In the genomic region with DNA sequence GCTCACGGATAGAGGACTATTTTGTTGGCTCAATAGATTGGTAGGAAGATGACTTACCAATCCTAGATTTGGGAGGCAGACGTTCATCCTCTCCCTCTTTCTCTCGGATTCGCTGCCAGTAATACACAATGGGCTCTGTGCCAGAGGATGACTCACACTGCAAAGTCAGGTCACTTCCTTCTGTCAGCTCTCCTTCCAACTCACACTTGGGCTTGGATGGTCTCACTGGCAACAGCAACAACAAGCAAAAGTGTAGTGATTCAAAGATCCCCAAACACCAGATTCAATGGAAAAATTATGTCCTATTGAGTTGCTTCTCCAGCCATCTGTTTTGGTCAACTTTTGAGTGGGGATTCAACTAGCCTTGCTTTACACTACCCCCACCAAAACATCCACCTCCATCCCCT, we compare ENCODE assay signal across 9 cellular contexts. TPM values are rescaled to one million over a fixed set of nuclear protein-coding genes. Genes with fewer than 3 reads are reported as not detected.
DNase-seq lines count a peak whose midpoint lies in the region; ATAC-seq and TF ChIP-seq lines count a peak whose summit lies in the region.
"Had no signal": no experiment of that assay in that cellular context is flagged by ENCODE, and none has a peak within 500 bp of the region (broad histone marks: within the 10 kb centered on the region; RNA-seq: fewer than 3 reads in every experiment).

No MANE protein-coding gene starts in this region.

- peaks cover 6% of the 10 kb centered on the region for H3K36me3 Mint-ChIP-seq in Calu3 (ENCODE audit: insufficient read depth, unreplicated experiment)
- H3K36me3 Mint-ChIP-seq in activated CD4-positive, alpha-beta T cell treated with anti-CD3 and anti-CD28 coated beads for 36 hours (ENCODE audit: low read depth), result peaks cover 4% of the 10 kb centered on the region
- peaks cover 3% of the 10 kb centered on the region for H3K36me3 Mint-ChIP-seq in effector memory CD8-positive, alpha-beta T cell (ENCODE audit: insufficient read depth)

- H3K4me3 ChIP-seq in suprapubic skin, result no peak overlapping the region

- intact Hi-C loops in Calu3 (cut with micrococcal nuclease; ENCODE audit: unreplicated experiment), result no loop called here
- intact Hi-C loops in activated CD4-positive, alpha-beta T cell treated with anti-CD3 and anti-CD28 coated beads for 36 hours (cut with DNase I, micrococcal nuclease), result loop anchor here in 1 of 2 experiments (1.0 to 5.0 kb wide), 2 partner anchors 13 to 299 kb away; no protein-coding TSS in a partner anchor

- H3K4me1 Mint-ChIP-seq in Calu3 (ENCODE audit: low read depth, unreplicated experiment), result no peaks in the 10 kb centered on the region
- H3K4me1 Mint-ChIP-seq in activated CD4-positive, alpha-beta T cell treated with anti-CD3 and anti-CD28 coated beads for 36 hours, result peaks cover 61% of the 10 kb centered on the region
- H3K4me1 Mint-ChIP-seq in effector memory CD8-positive, alpha-beta T cell (ENCODE audit: low read depth in 2 of 2), result peaks cover 28 to 29% of the 10 kb centered on the region in 2 donors

- no peak for TF ChIP-seq EP300 in suprapubic skin (IDR thresholded peaks at IDR 0.05)

- POLR2A ChIA-PET in activated CD4-positive, alpha-beta T cell treated with anti-CD3 and anti-CD28 coated beads for 36 hours (lab: Charles Lee), result interaction anchor here (0.6 to 1.6 kb wide), 5 partner anchors 11 to 26 kb away, joined by 3 to 9 read pairs (median 4); partner anchors contain the start of gene HSPA8

- peaks cover 3% of the 10 kb centered on the region for H3K4me1 ChIP-seq in suprapubic skin

- CTCF ChIA-PET in Calu3 (lab: Charles Lee), result no interaction called here
- CTCF ChIA-PET in activated CD4-positive, alpha-beta T cell treated with anti-CD3 and anti-CD28 coated beads for 36 hours (lab: Charles Lee), result interaction anchor here (0.7 to 5.5 kb wide), 7 partner anchors 11 to 395 kb away, joined by 3 to 23 read pairs (median 3); no protein-coding TSS in a partner anchor

- no peak overlapping the region for H3K4me3 Mint-ChIP-seq in Calu3 (ENCODE audit: low read depth, unreplicated experiment)
- peak overlapping the region; percentile 34 for H3K4me3 Mint-ChIP-seq in activated CD4-positive, alpha-beta T cell treated with anti-CD3 and anti-CD28 coated beads for 36 hours
- H3K4me3 Mint-ChIP-seq in effector memory CD8-positive, alpha-beta T cell, result peak overlapping the region; percentile 57 to 66
- H3K4me3 Mint-ChIP-seq: memory B cell had no signal

- H3K36me3 ChIP-seq in suprapubic skin, result no peaks in the 10 kb centered on the region

- H3K9me3 Mint-ChIP-seq in Calu3 (ENCODE audit: low read depth, unreplicated experiment), result no peaks in the 10 kb centered on the region
- no peaks in the 10 kb centered on the region for H3K9me3 Mint-ChIP-seq in activated CD4-positive, alpha-beta T cell treated with anti-CD3 and anti-CD28 coated beads for 36 hours (ENCODE audit: low read depth)
- H3K9me3 Mint-ChIP-seq in effector memory CD8-positive, alpha-beta T cell, result no peaks in the 10 kb centered on the region

- H3K9me3 ChIP-seq in suprapubic skin, result no peaks in the 10 kb centered on the region

- BruUV-seq in Calu3 (replicated peaks; lab: Mats Ljungman, UMichigan), result no TSS peak

- H3K27me3 ChIP-seq in suprapubic skin, result no peaks in the 10 kb centered on the region

- peak; percentile 35 for ATAC-seq in activated CD4-positive, alpha-beta T cell treated with anti-CD3 and anti-CD28 coated beads for 36 hours
- peak; percentile 71 for ATAC-seq in effector memory CD8-positive, alpha-beta T cell (replicated peaks)
- ATAC-seq in HG02840 (IDR thresholded peaks at IDR 0.05; ENCODE audit: low FRiP score, unreplicated experiment), result no peak

- no peak overlapping the region for H3K27ac ChIP-seq in suprapubic skin

- H3K27ac Mint-ChIP-seq in Calu3 (ENCODE audit: unreplicated experiment), result no peak overlapping the region
- peak overlapping the region; percentile 81 for H3K27ac Mint-ChIP-seq in activated CD4-positive, alpha-beta T cell treated with anti-CD3 and anti-CD28 coated beads for 36 hours
- H3K27ac Mint-ChIP-seq in effector memory CD8-positive, alpha-beta T cell, result peak overlapping the region; percentile 88 to 92
- H3K27ac Mint-ChIP-seq: memory B cell had no signal

- 5% methylated on average over 4 of the region's 4 CpGs for WGBS in suprapubic skin

- TF ChIP-seq POLR2A in suprapubic skin (IDR thresholded peaks at IDR 0.05), result no peak

- TF ChIP-seq CTCF in Calu3 (IDR thresholded peaks at IDR 0.05; ENCODE audit: unreplicated experiment) (no peak), suprapubic skin (IDR thresholded peaks at IDR 0.05) (no peak)

- DNase-seq in Calu3, result peak; percentile 82
- peak; percentile 93 for DNase-seq in NCI-H2029 treated with DMSO at 0.1 percent for 48 hours (lab: John Stamatoyannopoulos, UW)
- peak; percentile 89 for DNase-seq in activated CD4-positive, alpha-beta T cell treated with anti-CD3 and anti-CD28 coated beads for 36 hours
- peak; percentile 60 to 66 (median 62) for DNase-seq in effector memory CD8-positive, alpha-beta T cell
- peak; percentile 88 for DNase-seq in mucosa of gallbladder (ENCODE audit: low spot score)
- DNase-seq in suprapubic skin (ENCODE audit: low spot score in 2 of 2), result peak; percentile 80 to 88
- no peak for DNase-seq in NCI-H510A treated with DMSO at 0.1 percent for 48 hours (lab: John Stamatoyannopoulos, UW)

- no peaks in the 10 kb centered on the region for H3K27me3 Mint-ChIP-seq in Calu3 (ENCODE audit: unreplicated experiment)
- H3K27me3 Mint-ChIP-seq in activated CD4-positive, alpha-beta T cell treated with anti-CD3 and anti-CD28 coated beads for 36 hours, result no peaks in the 10 kb centered on the region
- no peaks in the 10 kb centered on the region for H3K27me3 Mint-ChIP-seq in effector memory CD8-positive, alpha-beta T cell
- H3K27me3 Mint-ChIP-seq: memory B cell had no signal

RNA-seq across cellular contexts. Expression of gene HSPA8, which starts 21.7 kb away (rescaled TPM):
- total RNA-seq in Calu3 (2022) (1,511 and 1,624 TPM in 2 replicates), mucosa of gallbladder (923 TPM), suprapubic skin (100 to 1,000 TPM; 212 to 708 (median 560) TPM)
- total RNA-seq in activated CD4-positive, alpha-beta T cell treated with anti-CD3 and anti-CD28 coated beads for 36 hours, result 1,000 to 10,000 TPM; 2,604 to 3,375 TPM
